ENCODE assay signal across 8 cellular contexts in the genomic region with DNA sequence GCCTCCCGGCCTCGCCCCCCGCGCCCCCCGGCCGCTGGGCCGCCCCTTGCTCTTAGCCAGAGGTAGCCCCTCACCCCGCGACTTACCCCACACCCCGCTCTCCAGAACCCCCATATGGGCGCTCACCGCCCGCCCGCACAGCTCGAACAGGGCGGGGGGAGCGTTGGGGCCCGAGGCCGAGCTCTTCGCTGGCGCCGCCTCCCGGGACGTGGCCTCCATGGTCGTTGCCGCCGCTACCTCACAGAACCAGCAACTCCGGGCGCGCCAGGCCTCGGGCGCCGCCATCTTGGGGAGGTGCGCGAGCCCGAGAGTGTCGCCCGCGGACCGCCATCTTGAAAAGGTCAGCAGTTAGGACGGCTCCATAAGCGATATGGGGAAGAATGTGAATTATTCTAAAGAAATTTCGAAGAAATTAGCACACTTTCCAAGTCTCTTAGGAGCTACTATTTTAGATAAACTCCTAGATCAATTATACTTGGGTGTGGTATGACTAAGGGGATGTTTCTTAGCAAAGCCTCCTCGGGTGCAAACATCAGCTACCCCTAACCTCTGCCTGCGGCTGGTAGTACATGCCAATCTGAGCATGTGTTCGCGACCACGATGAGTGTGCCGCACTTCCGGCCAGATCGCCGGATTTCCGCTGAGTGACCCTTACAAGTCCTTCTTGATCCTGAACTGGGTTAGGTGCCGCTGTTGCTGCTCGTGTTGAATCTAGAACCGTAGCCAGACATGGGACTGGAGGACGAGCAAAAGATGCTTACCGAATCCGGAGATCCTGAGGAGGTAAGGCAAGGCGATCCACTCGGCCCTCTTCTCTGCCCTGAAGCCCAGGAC.
DNase-seq lines count a peak whose midpoint lies in the region; ATAC-seq, FAIRE-seq and TF ChIP-seq lines count a peak whose summit lies in the region.

A gene with protein sequence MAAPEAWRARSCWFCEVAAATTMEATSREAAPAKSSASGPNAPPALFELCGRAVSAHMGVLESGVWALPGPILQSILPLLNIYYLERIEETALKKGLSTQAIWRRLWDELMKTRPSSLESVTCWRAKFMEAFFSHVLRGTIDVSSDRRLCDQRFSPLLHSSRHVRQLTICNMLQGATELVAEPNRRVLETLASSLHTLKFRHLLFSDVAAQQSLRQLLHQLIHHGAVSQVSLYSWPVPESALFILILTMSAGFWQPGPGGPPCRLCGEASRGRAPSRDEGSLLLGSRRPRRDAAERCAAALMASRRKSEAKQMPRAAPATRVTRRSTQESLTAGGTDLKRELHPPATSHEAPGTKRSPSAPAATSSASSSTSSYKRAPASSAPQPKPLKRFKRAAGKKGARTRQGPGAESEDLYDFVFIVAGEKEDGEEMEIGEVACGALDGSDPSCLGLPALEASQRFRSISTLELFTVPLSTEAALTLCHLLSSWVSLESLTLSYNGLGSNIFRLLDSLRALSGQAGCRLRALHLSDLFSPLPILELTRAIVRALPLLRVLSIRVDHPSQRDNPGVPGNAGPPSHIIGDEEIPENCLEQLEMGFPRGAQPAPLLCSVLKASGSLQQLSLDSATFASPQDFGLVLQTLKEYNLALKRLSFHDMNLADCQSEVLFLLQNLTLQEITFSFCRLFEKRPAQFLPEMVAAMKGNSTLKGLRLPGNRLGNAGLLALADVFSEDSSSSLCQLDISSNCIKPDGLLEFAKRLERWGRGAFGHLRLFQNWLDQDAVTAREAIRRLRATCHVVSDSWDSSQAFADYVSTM (minus strand): TSS at position 579 of the 834 bp plus-strand sequence. CDS start 294 bp downstream, at position 285.
A gene (plus strand): TSS at position 661 of the 834 bp plus-strand sequence. CDS start 69 bp downstream, at position 730.

- peak within 1 kb of the TSS; percentile 70 for H3K4me3 ChIP-seq in HAP-1
- peak within 1 kb of the TSS; percentile 81 for H3K4me3 ChIP-seq in MM.1S (ENCODE audit: low read length)

- no peaks in the 10 kb centered on the region for H3K27me3 ChIP-seq in HAP-1 (ENCODE audit: low read depth)
- no peaks in the 10 kb centered on the region for H3K27me3 ChIP-seq in MM.1S (replicated peaks; ENCODE audit: insufficient read depth, low read length)

- TF ChIP-seq CTCF in MM.1S (IDR thresholded peaks at IDR 0.05; ENCODE audit: low read length) (no peak), nephron progenitor cell (IDR thresholded peaks at IDR 0.05) (no peak)

- H3K4me1 Mint-ChIP-seq in nephron progenitor cell: peaks cover 62% of the 10 kb centered on the region
- H3K4me1 Mint-ChIP-seq in stimulated activated naive CD8-positive, alpha-beta T cell treated with anti-CD3 and anti-CD28 coated beads, Interleukin-15, amount 100 ng/mL, for 72 hours: peaks cover 67% of the 10 kb centered on the region

- H3K4me1 ChIP-seq in HAP-1 (peaks cover 35% of the 10 kb centered on the region), MM.1S (ENCODE audit: low read length) (no peaks in the 10 kb centered on the region)

- in situ Hi-C loops in HAP-1 (cut with MboI; ENCODE audit: low sequenced_read_pairs): no loop called here

- peaks cover 95% of the 10 kb centered on the region for H3K79me2 ChIP-seq in MM.1S (ENCODE audit: low read length)

- H3K36me3 ChIP-seq in HAP-1 (replicated peaks) (peaks cover 27% of the 10 kb centered on the region), MM.1S (replicated peaks; ENCODE audit: insufficient read depth, low read length) (no peaks in the 10 kb centered on the region)

- H3F3A ChIP-seq in MM.1S (ENCODE audit: insufficient read depth, low read length): peaks cover 12% of the 10 kb centered on the region

- FAIRE-seq in G401.6 (lab: Jason Lieb, UNC): peak; percentile 80

- peak within 1 kb of the TSS; percentile 95 for H3K9ac ChIP-seq in MM.1S (ENCODE audit: low read length)

- no peaks in the 10 kb centered on the region for H3K9me3 Mint-ChIP-seq in nephron progenitor cell
- no peaks in the 10 kb centered on the region for H3K9me3 Mint-ChIP-seq in stimulated activated naive CD8-positive, alpha-beta T cell treated with anti-CD3 and anti-CD28 coated beads, Interleukin-15, amount 100 ng/mL, for 72 hours

- peak within 1 kb of the TSS; percentile 88 for H3K4me2 ChIP-seq in MM.1S (ENCODE audit: low read depth, low read length)

- DNase-seq in HAP-1 (ENCODE audit: low spot score in 2 of 2): peak; percentile 94 to 95
- peak; percentile 97 for DNase-seq in MM.1S
- DNase-seq in SIG-M5 (lab: John Stamatoyannopoulos, UW): peak; percentile 43
- peak; percentile 86 for DNase-seq in activated gamma-delta T cell (lab: John Stamatoyannopoulos, UW)
- DNase-seq in fibroblast of the conjunctiva (ENCODE audit: low read depth): peak; percentile 98
- peak; percentile 94 for DNase-seq in nephron progenitor cell
- peak; percentile 95 for DNase-seq in stimulated activated naive CD8-positive, alpha-beta T cell treated with anti-CD3 and anti-CD28 coated beads, Interleukin-15, amount 100 ng/mL, for 72 hours

- H3K27me3 Mint-ChIP-seq in nephron progenitor cell (ENCODE audit: low read depth, poor library complexity): no peaks in the 10 kb centered on the region
- no peaks in the 10 kb centered on the region for H3K27me3 Mint-ChIP-seq in stimulated activated naive CD8-positive, alpha-beta T cell treated with anti-CD3 and anti-CD28 coated beads, Interleukin-15, amount 100 ng/mL, for 72 hours

- H3K9me2 ChIP-seq in MM.1S (replicated peaks; ENCODE audit: insufficient read depth, low read length): no peaks in the 10 kb centered on the region

- peak within 1 kb of the TSS; percentile 74 for H3K27ac ChIP-seq in MM.1S (ENCODE audit: low read length)

- H2AFZ ChIP-seq in MM.1S (ENCODE audit: low read length): peak within 1 kb of the TSS; percentile 88

- H3K4me3 Mint-ChIP-seq in nephron progenitor cell: peak within 1 kb of the TSS; percentile 99
- H3K4me3 Mint-ChIP-seq in stimulated activated naive CD8-positive, alpha-beta T cell treated with anti-CD3 and anti-CD28 coated beads, Interleukin-15, amount 100 ng/mL, for 72 hours: peak within 1 kb of the TSS; percentile 98 to 99

- peaks cover 18% of the 10 kb centered on the region for H3K36me3 Mint-ChIP-seq in nephron progenitor cell (ENCODE audit: low read depth)

- H4K20me1 ChIP-seq in MM.1S (ENCODE audit: insufficient read depth, low read length): peaks cover 20% of the 10 kb centered on the region

- peak; percentile 85 for ATAC-seq in stimulated activated naive CD8-positive, alpha-beta T cell treated with anti-CD3 and anti-CD28 coated beads, Interleukin-15, amount 100 ng/mL, for 72 hours

- H3K9me3 ChIP-seq in HAP-1: no peaks in the 10 kb centered on the region
- no peaks in the 10 kb centered on the region for H3K9me3 ChIP-seq in MM.1S (replicated peaks; ENCODE audit: insufficient read depth, low read length)

- H3K27ac Mint-ChIP-seq in nephron progenitor cell: peak within 1 kb of the TSS; percentile 100
- peak within 1 kb of the TSS; percentile 100 for H3K27ac Mint-ChIP-seq in stimulated activated naive CD8-positive, alpha-beta T cell treated with anti-CD3 and anti-CD28 coated beads, Interleukin-15, amount 100 ng/mL, for 72 hours

Comparison
In these comparisons a context has a peak if more than half of its experiments do, and no peak if none do; other contexts are left out.
1. Peak in every context shown above with its lines: DNase-seq, ATAC-seq, H3K4me3 ChIP-seq and H3K27ac ChIP-seq.
2. DNase-seq: peak in every context shown above with its lines; median percentile 98 in fibroblast of the conjunctiva; 97 in MM.1S; 95 in stimulated activated naive CD8-positive, alpha-beta T cell treated with anti-CD3 and anti-CD28 coated beads, Interleukin-15, amount 100 ng/mL, for 72 hours; 94 in HAP-1; 94 in nephron progenitor cell; 86 in activated gamma-delta T cell; 43 in SIG-M5.